ENCODE assay signal across 1 cellular context in the genomic region with DNA sequence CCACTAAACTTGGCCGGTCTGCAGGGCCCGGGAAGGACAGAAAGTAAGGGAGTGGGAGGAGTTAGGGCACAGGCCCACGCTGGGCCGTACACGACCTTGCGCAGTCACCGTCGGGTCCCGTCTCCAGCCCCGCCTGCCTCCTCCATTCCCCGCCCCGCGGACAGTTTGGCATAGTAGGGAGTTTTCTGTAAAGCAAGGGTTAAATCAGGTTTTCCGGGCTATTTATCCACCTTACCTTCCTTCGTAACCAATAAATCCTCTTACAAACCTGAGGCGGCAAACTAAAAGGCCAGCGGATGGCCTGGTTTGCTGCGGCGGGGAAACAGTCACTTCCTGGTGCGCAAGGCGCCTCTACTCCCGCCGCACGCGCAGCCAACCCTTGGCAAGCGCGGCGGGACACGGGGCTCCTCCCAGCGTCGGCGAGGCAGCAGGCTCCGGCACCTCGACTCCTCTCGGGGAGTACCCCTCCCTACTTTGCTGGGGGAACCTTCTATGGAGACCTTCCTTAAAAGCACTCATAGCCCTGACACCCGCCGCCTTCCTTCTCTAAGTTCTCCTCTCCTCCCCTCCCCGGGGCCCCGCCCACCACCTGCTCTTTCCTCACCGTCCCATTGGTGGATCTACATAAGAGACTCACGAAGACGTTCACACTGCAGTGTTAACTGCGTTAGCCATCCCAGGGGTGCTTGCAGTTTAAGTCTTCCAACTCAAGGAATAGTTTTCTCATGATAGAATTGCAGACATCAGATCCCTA.
TF ChIP-seq lines count a peak whose summit lies in the region.

A gene with protein sequence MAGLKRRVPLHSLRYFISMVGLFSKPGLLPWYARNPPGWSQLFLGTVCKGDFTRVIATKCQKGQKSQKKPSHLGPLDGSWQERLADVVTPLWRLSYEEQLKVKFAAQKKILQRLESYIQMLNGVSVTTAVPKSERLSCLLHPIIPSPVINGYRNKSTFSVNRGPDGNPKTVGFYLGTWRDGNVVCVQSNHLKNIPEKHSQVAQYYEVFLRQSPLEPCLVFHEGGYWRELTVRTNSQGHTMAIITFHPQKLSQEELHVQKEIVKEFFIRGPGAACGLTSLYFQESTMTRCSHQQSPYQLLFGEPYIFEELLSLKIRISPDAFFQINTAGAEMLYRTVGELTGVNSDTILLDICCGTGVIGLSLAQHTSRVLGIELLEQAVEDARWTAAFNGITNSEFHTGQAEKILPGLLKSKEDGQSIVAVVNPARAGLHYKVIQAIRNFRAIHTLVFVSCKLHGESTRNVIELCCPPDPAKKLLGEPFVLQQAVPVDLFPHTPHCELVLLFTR (minus strand): TSS at position 563 of the 754 bp plus-strand sequence. CDS start 9,822 bp downstream, outside the sequence.

TF ChIP-seq in HepG2, 621 proteins besides CTCF, POLR2A, EP300 and RAD21 (continued from another document and continues in another):
- peak; percentile 85 for TF ChIP-seq ZKSCAN1 (IDR thresholded peaks at IDR 0.05; ENCODE audit: low read length)
- TF ChIP-seq, protein P1, sequence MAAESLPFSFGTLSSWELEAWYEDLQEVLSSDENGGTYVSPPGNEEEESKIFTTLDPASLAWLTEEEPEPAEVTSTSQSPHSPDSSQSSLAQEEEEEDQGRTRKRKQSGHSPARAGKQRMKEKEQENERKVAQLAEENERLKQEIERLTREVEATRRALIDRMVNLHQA (CRISPR knock-in tag; IDR thresholded peaks at IDR 0.05), result no peak
- TF ChIP-seq ZNF780A (CRISPR knock-in tag; IDR thresholded peaks at IDR 0.05), result no peak
- TF ChIP-seq, protein P2, sequence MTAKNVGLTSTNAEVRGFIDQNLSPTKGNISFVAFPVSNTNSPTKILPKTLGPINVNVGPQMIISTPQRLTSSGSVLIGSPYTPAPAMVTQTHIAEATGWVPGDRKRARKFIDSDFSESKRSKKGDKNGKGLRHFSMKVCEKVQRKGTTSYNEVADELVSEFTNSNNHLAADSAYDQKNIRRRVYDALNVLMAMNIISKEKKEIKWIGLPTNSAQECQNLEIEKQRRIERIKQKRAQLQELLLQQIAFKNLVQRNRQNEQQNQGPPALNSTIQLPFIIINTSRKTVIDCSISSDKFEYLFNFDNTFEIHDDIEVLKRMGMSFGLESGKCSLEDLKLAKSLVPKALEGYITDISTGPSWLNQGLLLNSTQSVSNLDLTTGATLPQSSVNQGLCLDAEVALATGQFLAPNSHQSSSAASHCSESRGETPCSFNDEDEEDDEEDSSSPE (CRISPR knock-in tag; IDR thresholded peaks at IDR 0.05), result peak; percentile 69
- TF ChIP-seq AHR (CRISPR knock-in tag; IDR thresholded peaks at IDR 0.05), result no peak
- TF ChIP-seq, protein P3, sequence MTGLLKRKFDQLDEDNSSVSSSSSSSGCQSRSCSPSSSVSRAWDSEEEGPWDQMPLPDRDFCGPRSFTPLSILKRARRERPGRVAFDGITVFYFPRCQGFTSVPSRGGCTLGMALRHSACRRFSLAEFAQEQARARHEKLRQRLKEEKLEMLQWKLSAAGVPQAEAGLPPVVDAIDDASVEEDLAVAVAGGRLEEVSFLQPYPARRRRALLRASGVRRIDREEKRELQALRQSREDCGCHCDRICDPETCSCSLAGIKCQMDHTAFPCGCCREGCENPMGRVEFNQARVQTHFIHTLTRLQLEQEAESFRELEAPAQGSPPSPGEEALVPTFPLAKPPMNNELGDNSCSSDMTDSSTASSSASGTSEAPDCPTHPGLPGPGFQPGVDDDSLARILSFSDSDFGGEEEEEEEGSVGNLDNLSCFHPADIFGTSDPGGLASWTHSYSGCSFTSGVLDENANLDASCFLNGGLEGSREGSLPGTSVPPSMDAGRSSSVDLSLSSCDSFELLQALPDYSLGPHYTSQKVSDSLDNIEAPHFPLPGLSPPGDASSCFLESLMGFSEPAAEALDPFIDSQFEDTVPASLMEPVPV (CRISPR knock-in tag; IDR thresholded peaks at IDR 0.05), result no peak
- TF ChIP-seq ELF1 (CRISPR knock-in tag; IDR thresholded peaks at IDR 0.05), result peak; percentile 84
- TF ChIP-seq ZNF616 (CRISPR knock-in tag; IDR thresholded peaks at IDR 0.05; ENCODE audit: low read depth), result no peak
- no peak for TF ChIP-seq PHF21A (CRISPR knock-in tag; IDR thresholded peaks at IDR 0.05)
- TF ChIP-seq ZNF296 (CRISPR knock-in tag; conservative IDR thresholded peaks at IDR 0.05), result no peak
- TF ChIP-seq REPIN1 (CRISPR knock-in tag; IDR thresholded peaks at IDR 0.05; ENCODE audit: borderline replicate concordance, low read depth), result no peak
- TF ChIP-seq ZFY (CRISPR knock-in tag; IDR thresholded peaks at IDR 0.05), result peak; percentile 67
- TF ChIP-seq, protein P4, sequence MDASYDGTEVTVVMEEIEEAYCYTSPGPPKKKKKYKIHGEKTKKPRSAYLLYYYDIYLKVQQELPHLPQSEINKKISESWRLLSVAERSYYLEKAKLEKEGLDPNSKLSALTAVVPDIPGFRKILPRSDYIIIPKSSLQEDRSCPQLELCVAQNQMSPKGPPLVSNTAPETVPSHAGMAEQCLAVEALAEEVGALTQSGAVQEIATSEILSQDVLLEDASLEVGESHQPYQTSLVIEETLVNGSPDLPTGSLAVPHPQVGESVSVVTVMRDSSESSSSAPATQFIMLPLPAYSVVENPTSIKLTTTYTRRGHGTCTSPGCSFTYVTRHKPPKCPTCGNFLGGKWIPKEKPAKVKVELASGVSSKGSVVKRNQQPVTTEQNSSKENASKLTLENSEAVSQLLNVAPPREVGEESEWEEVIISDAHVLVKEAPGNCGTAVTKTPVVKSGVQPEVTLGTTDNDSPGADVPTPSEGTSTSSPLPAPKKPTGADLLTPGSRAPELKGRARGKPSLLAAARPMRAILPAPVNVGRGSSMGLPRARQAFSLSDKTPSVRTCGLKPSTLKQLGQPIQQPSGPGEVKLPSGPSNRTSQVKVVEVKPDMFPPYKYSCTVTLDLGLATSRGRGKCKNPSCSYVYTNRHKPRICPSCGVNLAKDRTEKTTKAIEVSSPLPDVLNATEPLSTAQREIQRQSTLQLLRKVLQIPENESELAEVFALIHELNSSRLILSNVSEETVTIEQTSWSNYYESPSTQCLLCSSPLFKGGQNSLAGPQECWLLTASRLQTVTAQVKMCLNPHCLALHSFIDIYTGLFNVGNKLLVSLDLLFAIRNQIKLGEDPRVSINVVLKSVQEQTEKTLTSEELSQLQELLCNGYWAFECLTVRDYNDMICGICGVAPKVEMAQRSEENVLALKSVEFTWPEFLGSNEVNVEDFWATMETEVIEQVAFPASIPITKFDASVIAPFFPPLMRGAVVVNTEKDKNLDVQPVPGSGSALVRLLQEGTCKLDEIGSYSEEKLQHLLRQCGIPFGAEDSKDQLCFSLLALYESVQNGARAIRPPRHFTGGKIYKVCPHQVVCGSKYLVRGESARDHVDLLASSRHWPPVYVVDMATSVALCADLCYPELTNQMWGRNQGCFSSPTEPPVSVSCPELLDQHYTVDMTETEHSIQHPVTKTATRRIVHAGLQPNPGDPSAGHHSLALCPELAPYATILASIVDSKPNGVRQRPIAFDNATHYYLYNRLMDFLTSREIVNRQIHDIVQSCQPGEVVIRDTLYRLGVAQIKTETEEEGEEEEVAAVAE (CRISPR knock-in tag; IDR thresholded peaks at IDR 0.05; ENCODE audit: borderline replicate concordance), result peak; percentile 77; the same call in 1 of the 2 replicates
- no peak for TF ChIP-seq ZNF772 (CRISPR knock-in tag; IDR thresholded peaks at IDR 0.05)
- TF ChIP-seq KLF12 (CRISPR knock-in tag; IDR thresholded peaks at IDR 0.05; ENCODE audit: borderline replicate concordance), result 0 out of 2 replicates have a peak, but pooled peaks have one; percentile 26
- TF ChIP-seq PHF20 (CRISPR knock-in tag; IDR thresholded peaks at IDR 0.05), result peak; percentile 47
- TF ChIP-seq FOXP1 (IDR thresholded peaks at IDR 0.05), result no peak
- TF ChIP-seq FOXP1 (CRISPR knock-in tag; IDR thresholded peaks at IDR 0.05), result no peak
- TF ChIP-seq, protein P5, sequence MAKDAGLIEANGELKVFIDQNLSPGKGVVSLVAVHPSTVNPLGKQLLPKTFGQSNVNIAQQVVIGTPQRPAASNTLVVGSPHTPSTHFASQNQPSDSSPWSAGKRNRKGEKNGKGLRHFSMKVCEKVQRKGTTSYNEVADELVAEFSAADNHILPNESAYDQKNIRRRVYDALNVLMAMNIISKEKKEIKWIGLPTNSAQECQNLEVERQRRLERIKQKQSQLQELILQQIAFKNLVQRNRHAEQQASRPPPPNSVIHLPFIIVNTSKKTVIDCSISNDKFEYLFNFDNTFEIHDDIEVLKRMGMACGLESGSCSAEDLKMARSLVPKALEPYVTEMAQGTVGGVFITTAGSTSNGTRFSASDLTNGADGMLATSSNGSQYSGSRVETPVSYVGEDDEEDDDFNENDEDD (CRISPR knock-in tag; IDR thresholded peaks at IDR 0.05; ENCODE audit: borderline replicate concordance), result peak; percentile 54; the same call in 1 of the 2 replicates
- TF ChIP-seq REL (CRISPR knock-in tag; conservative IDR thresholded peaks at IDR 0.05), result no peak
- TF ChIP-seq, protein P6, sequence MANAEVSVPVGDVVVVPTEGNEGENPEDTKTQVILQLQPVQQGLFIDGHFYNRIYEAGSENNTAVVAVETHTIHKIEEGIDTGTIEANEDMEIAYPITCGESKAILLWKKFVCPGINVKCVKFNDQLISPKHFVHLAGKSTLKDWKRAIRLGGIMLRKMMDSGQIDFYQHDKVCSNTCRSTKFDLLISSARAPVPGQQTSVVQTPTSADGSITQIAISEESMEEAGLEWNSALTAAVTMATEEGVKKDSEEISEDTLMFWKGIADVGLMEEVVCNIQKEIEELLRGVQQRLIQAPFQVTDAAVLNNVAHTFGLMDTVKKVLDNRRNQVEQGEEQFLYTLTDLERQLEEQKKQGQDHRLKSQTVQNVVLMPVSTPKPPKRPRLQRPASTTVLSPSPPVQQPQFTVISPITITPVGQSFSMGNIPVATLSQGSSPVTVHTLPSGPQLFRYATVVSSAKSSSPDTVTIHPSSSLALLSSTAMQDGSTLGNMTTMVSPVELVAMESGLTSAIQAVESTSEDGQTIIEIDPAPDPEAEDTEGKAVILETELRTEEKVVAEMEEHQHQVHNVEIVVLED (CRISPR knock-in tag; IDR thresholded peaks at IDR 0.05; ENCODE audit: borderline replicate concordance), result peak; percentile 39; the same call in 1 of the 2 replicates
- TF ChIP-seq ZNF367 (CRISPR knock-in tag; IDR thresholded peaks at IDR 0.05; ENCODE audit: borderline replicate concordance), result no peak
- no peak for TF ChIP-seq ZNF749 (CRISPR knock-in tag; IDR thresholded peaks at IDR 0.05; ENCODE audit: borderline replicate concordance)
- peak; percentile 72; the same call in 1 of the 2 replicates for TF ChIP-seq KAT8 (CRISPR knock-in tag; IDR thresholded peaks at IDR 0.05)
- TF ChIP-seq NCOA2 (CRISPR knock-in tag; IDR thresholded peaks at IDR 0.05), result no peak
- no peak for TF ChIP-seq ZNF607 (CRISPR knock-in tag; IDR thresholded peaks at IDR 0.05; ENCODE audit: borderline replicate concordance)
- no peak for TF ChIP-seq RFX5 (IDR thresholded peaks at IDR 0.05; ENCODE audit: low read depth, low read length)
- TF ChIP-seq SOX13 (IDR thresholded peaks at IDR 0.05), result no peak
- TF ChIP-seq SOX13 (CRISPR knock-in tag; conservative IDR thresholded peaks at IDR 0.05 in 1 of 2, IDR thresholded peaks at IDR 0.05 in 1 of 2), result no peak
- TF ChIP-seq, protein P7, sequence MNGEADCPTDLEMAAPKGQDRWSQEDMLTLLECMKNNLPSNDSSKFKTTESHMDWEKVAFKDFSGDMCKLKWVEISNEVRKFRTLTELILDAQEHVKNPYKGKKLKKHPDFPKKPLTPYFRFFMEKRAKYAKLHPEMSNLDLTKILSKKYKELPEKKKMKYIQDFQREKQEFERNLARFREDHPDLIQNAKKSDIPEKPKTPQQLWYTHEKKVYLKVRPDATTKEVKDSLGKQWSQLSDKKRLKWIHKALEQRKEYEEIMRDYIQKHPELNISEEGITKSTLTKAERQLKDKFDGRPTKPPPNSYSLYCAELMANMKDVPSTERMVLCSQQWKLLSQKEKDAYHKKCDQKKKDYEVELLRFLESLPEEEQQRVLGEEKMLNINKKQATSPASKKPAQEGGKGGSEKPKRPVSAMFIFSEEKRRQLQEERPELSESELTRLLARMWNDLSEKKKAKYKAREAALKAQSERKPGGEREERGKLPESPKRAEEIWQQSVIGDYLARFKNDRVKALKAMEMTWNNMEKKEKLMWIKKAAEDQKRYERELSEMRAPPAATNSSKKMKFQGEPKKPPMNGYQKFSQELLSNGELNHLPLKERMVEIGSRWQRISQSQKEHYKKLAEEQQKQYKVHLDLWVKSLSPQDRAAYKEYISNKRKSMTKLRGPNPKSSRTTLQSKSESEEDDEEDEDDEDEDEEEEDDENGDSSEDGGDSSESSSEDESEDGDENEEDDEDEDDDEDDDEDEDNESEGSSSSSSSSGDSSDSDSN (CRISPR knock-in tag; IDR thresholded peaks at IDR 0.05), result peak; percentile 21; the same call in 1 of the 2 replicates
- TF ChIP-seq, protein P8, sequence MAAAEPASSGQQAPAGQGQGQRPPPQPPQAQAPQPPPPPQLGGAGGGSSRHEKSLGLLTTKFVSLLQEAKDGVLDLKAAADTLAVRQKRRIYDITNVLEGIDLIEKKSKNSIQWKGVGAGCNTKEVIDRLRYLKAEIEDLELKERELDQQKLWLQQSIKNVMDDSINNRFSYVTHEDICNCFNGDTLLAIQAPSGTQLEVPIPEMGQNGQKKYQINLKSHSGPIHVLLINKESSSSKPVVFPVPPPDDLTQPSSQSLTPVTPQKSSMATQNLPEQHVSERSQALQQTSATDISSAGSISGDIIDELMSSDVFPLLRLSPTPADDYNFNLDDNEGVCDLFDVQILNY (CRISPR knock-in tag; conservative IDR thresholded peaks at IDR 0.05), result 0 out of 2 replicates have a peak, but pooled peaks have one; percentile 27
- TF ChIP-seq ETV5 (CRISPR knock-in tag; IDR thresholded peaks at IDR 0.05; ENCODE audit: borderline replicate concordance), result peak; percentile 17; the same call in 1 of the 2 replicates
- no peak for TF ChIP-seq SP2 (CRISPR knock-in tag; IDR thresholded peaks at IDR 0.05)
- TF ChIP-seq, protein P9, sequence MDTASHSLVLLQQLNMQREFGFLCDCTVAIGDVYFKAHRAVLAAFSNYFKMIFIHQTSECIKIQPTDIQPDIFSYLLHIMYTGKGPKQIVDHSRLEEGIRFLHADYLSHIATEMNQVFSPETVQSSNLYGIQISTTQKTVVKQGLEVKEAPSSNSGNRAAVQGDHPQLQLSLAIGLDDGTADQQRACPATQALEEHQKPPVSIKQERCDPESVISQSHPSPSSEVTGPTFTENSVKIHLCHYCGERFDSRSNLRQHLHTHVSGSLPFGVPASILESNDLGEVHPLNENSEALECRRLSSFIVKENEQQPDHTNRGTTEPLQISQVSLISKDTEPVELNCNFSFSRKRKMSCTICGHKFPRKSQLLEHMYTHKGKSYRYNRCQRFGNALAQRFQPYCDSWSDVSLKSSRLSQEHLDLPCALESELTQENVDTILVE (CRISPR knock-in tag; IDR thresholded peaks at IDR 0.05), result no peak
